26 cellular contexts compared by ENCODE assay signal in genomic region chr14:48504921-48505320, GRCh38.
"Had no signal": no experiment of that assay in that cellular context is flagged by ENCODE, and none has a peak within 500 bp of the region (broad histone marks: within the 10 kb centered on the region; RNA-seq: fewer than 3 reads in every experiment).

No MANE protein-coding gene starts in this region.

- H3K9me3 Mint-ChIP-seq: activated B cell treated with CpG ODN at 0.5 μM for 24 hours; activated T-cell treated with anti-CD3 and anti-CD28 coated beads, Interleukin-2, amount 50 U/mL, for 4 hours; nephron progenitor cell had no signal

- DNase-seq: activated B cell treated with CpG ODN at 0.5 μM for 24 hours; activated CD4-positive, alpha-beta T cell treated with anti-CD3 and anti-CD28 coated beads for 36 hours; activated CD4-positive, alpha-beta T cell treated with anti-CD3 and anti-CD28 coated beads, Interleukin-2, amount 50 U/mL, for 4 hours; activated CD8-positive, alpha-beta memory T cell treated with anti-CD3 and anti-CD28 coated beads, Interleukin-2, amount 50 U/mL, for 48 hours; activated naive CD4-positive, alpha-beta T cell; activated T-cell treated with anti-CD3 and anti-CD28 coated beads, Interleukin-2, amount 50 U/mL, for 4 hours; adrenal gland; brain microvascular endothelial cell; colonic mucosa; dorsolateral prefrontal cortex; heart right ventricle; left colon; mesenchymal stem cell; mucosa of descending colon; nephron progenitor cell; posterior cingulate gyrus; retina; sigmoid colon; stimulated activated CD4-positive, alpha-beta T cell treated with anti-CD3 and anti-CD28 coated beads, Interleukin-4, amount 100 ng/mL, for 1 hour; stimulated activated naive CD4-positive, alpha-beta T cell treated with Interleukin-2 at 50 U/mL for 16 hours; T1000; upper lobe of left lung had no signal

- H3K4me1 ChIP-seq: adrenal gland, ascending aorta, colonic mucosa, heart right ventricle, sigmoid colon, upper lobe of left lung had no signal

- H3K27ac Mint-ChIP-seq: activated B cell treated with CpG ODN at 0.5 μM for 24 hours; activated CD4-positive, alpha-beta T cell treated with anti-CD3 and anti-CD28 coated beads for 36 hours; activated naive CD8-positive, alpha-beta T cell; activated T-helper 2 cell treated with anti-CD3 and anti-CD28 coated beads, Interferon-gamma antibody, Interleukin-2, Interleukin-4, amounts not matched to agents 10 μg/mL and 5 μg/mL and 100 μg/mL, durations not matched to agents 14 hours and 24 hours and 36 hours; nephron progenitor cell; T-helper 1 cell treated with Interleukin-12 subunit alpha and Interleukin-12 subunit beta and Interleukin-4 antibody, amounts not matched to agents 30 μg/mL and 1 μg/mL, for 36 hours had no signal

- H3K36me3 Mint-ChIP-seq: activated naive CD8-positive, alpha-beta T cell had no signal

- H3K4me1 Mint-ChIP-seq: activated B cell treated with CpG ODN at 0.5 μM for 24 hours; activated CD4-positive, alpha-beta T cell treated with anti-CD3 and anti-CD28 coated beads for 36 hours; nephron progenitor cell had no signal

- ATAC-seq: activated CD4-positive, alpha-beta T cell treated with anti-CD3 and anti-CD28 coated beads for 36 hours; activated T-cell treated with anti-CD3 and anti-CD28 coated beads, Interleukin-2, amount 50 U/mL, for 4 hours; heart right ventricle; left colon; mucosa of descending colon had no signal

- H3K27me3 ChIP-seq: adrenal gland, ascending aorta, brain microvascular endothelial cell, colonic mucosa, dorsolateral prefrontal cortex, heart right ventricle, sigmoid colon, upper lobe of left lung had no signal

- H3K27me3 Mint-ChIP-seq: activated B cell treated with CpG ODN at 0.5 μM for 24 hours; activated CD4-positive, alpha-beta T cell treated with anti-CD3 and anti-CD28 coated beads for 36 hours; activated naive CD8-positive, alpha-beta T cell had no signal

- H3K9me3 ChIP-seq: adrenal gland, ascending aorta, colonic mucosa, heart right ventricle, upper lobe of left lung had no signal

- H3K4me3 ChIP-seq: adrenal gland, ascending aorta, colonic mucosa, dorsolateral prefrontal cortex, heart right ventricle, mucosa of descending colon, sigmoid colon, upper lobe of left lung had no signal

- H3K36me3 ChIP-seq: adrenal gland, ascending aorta, brain microvascular endothelial cell, colonic mucosa, heart right ventricle, sigmoid colon, upper lobe of left lung had no signal

- H3K27ac ChIP-seq: adrenal gland, ascending aorta, brain microvascular endothelial cell, colonic mucosa, dorsolateral prefrontal cortex, heart right ventricle, sigmoid colon, upper lobe of left lung had no signal

- H3K4me3 Mint-ChIP-seq: activated B cell treated with CpG ODN at 0.5 μM for 24 hours; activated CD4-positive, alpha-beta T cell treated with anti-CD3 and anti-CD28 coated beads for 36 hours; activated naive CD8-positive, alpha-beta T cell; activated T-cell treated with anti-CD3 and anti-CD28 coated beads, Interleukin-2, amount 50 U/mL, for 4 hours; nephron progenitor cell; T-helper 1 cell treated with Interleukin-12 subunit alpha and Interleukin-12 subunit beta and Interleukin-4 antibody, amounts not matched to agents 30 μg/mL and 1 μg/mL, for 36 hours had no signal
